In genomic region chr5:160272889-160273288, GRCh38 we compare ENCODE assay signal across 18 cellular contexts. TPM values are rescaled to one million over a fixed set of nuclear protein-coding genes. Genes with fewer than 3 reads are reported as not detected.
DNase-seq lines count a peak whose midpoint lies in the region; ATAC-seq and TF ChIP-seq lines count a peak whose summit lies in the region.
"Had no signal": no experiment of that assay in that cellular context is flagged by ENCODE, and none has a peak within 500 bp of the region (broad histone marks: within the 10 kb centered on the region; RNA-seq: fewer than 3 reads in every experiment).

No MANE protein-coding gene starts in this region.

- in situ Hi-C loops in G401 (cut with HindIII; ENCODE audit: low sequenced_read_pairs): no loop called here

- peak overlapping the region; percentile 95; the same call in 1 of the 2 replicates for H3K27ac Mint-ChIP-seq in WTC11
- no peak overlapping the region for H3K27ac Mint-ChIP-seq in neural progenitor cell
- H3K27ac Mint-ChIP-seq: IgD-negative memory B cell; T-helper 1 cell treated with Interleukin-12 subunit alpha and Interleukin-12 subunit beta and Interleukin-4 antibody, amounts not matched to agents 30 μg/mL and 1 μg/mL, for 36 hours had no signal

- no peak overlapping the region for H2AFZ ChIP-seq in neural progenitor cell (replicated peaks)

- H3K4me1 Mint-ChIP-seq in WTC11: peaks cover 37% of the 10 kb centered on the region
- peaks cover 38% of the 10 kb centered on the region for H3K4me1 Mint-ChIP-seq in neural progenitor cell

- DNase-seq in NCI-H510A treated with DMSO at 0.1 percent for 48 hours (lab: John Stamatoyannopoulos, UW) (peak; percentile 11), NCI-H510A (lab: John Stamatoyannopoulos, UW) (no peak), NCI-H146 (lab: John Stamatoyannopoulos, UW) (peak; percentile 49), WTC11 (ENCODE audit: low spot score) (no peak), neural progenitor cell (ENCODE audit: low spot score) (no peak), AG20443 (ENCODE audit: low spot score) (no peak), G401 (ENCODE audit: low spot score) (no peak)
- DNase-seq: DMS 273 treated with DMSO at 0.1 percent for 48 hours, HCEC 1CT, NCI-H1417 treated with DMSO at 0.1 percent for 48 hours, NCI-H2171 treated with DMSO at 0.1 percent for 48 hours, NCI-H524 treated with DMSO at 0.1 percent for 48 hours had no signal

- peaks cover 21% of the 10 kb centered on the region for H3F3A ChIP-seq in neural progenitor cell (ENCODE audit: low read depth)

- no peaks in the 10 kb centered on the region for H3K27me3 ChIP-seq in neural progenitor cell

- H3K4me3 Mint-ChIP-seq in WTC11 (no peak overlapping the region), neural progenitor cell (no peak overlapping the region)
- H3K4me3 Mint-ChIP-seq: IgD-negative memory B cell; T-helper 1 cell treated with Interleukin-12 subunit alpha and Interleukin-12 subunit beta and Interleukin-4 antibody, amounts not matched to agents 30 μg/mL and 1 μg/mL, for 36 hours had no signal

- peaks cover 8% of the 10 kb centered on the region for H4K20me1 ChIP-seq in neural progenitor cell (ENCODE audit: low read depth)

- peak overlapping the region; percentile 60 for H3K4me2 ChIP-seq in neural progenitor cell

- H3K4me3 ChIP-seq in neural progenitor cell: no peak overlapping the region

- POLR2A ChIA-PET in WTC11 (lab: Charles Lee): no interaction called here

- H3K36me3 Mint-ChIP-seq in WTC11: peaks cover 34% of the 10 kb centered on the region
- H3K36me3 Mint-ChIP-seq in neural progenitor cell: peaks cover 27% of the 10 kb centered on the region
- H3K36me3 Mint-ChIP-seq: IgD-negative memory B cell had no signal

- no peak overlapping the region for H3K27ac ChIP-seq in neural progenitor cell

- H3K9me3 ChIP-seq in neural progenitor cell (ENCODE audit: low read depth): no peaks in the 10 kb centered on the region

- TF ChIP-seq CTCF in WTC11 (IDR thresholded peaks at IDR 0.05): no peak
- TF ChIP-seq CTCF in neural progenitor cell (IDR thresholded peaks at IDR 0.05): no peak

- H3K9me3 Mint-ChIP-seq in WTC11: no peaks in the 10 kb centered on the region
- H3K9me3 Mint-ChIP-seq in neural progenitor cell: no peaks in the 10 kb centered on the region
- H3K9me3 Mint-ChIP-seq: IgD-negative memory B cell; T-helper 1 cell treated with Interleukin-12 subunit alpha and Interleukin-12 subunit beta and Interleukin-4 antibody, amounts not matched to agents 30 μg/mL and 1 μg/mL, for 36 hours had no signal

- H3K9ac ChIP-seq in neural progenitor cell: no peak overlapping the region

- H3K27me3 Mint-ChIP-seq in WTC11 (ENCODE audit: low read depth) (no peaks in the 10 kb centered on the region), neural progenitor cell (ENCODE audit: insufficient read depth, low read depth) (peaks cover 5% of the 10 kb centered on the region)

- no peaks in the 10 kb centered on the region for H3K79me2 ChIP-seq in neural progenitor cell (ENCODE audit: low read depth)

- CTCF ChIA-PET in WTC11 (lab: Charles Lee): interaction anchor here (0.7 to 1.5 kb wide), 3 partner anchors 72 to 251 kb away, joined by 3 to 4 read pairs (median 3); no protein-coding TSS in a partner anchor

- no peak for ATAC-seq in WTC11
- no peak for ATAC-seq in esophagus mucosa
- ATAC-seq: Right ventricle myocardium inferior, SK-N-SH treated with all-trans-retinoic acid at 6 μM for 48 hours had no signal

- H3K4me1 ChIP-seq in neural progenitor cell: peaks cover 30% of the 10 kb centered on the region

- no peaks in the 10 kb centered on the region for H3K36me3 ChIP-seq in neural progenitor cell

TF ChIP-seq in WTC11, 78 proteins besides CTCF, POLR2A, EP300 and RAD21:
- TF ChIP-seq ZNF263 (CRISPR knock-in tag; IDR thresholded peaks at IDR 0.05; ENCODE audit: low read depth) (no peak), GTF2I (CRISPR knock-in tag; conservative IDR thresholded peaks at IDR 0.05) (no peak), JAZF1 (CRISPR knock-in tag; IDR thresholded peaks at IDR 0.05) (no peak)

RNA-seq across cellular contexts. Expression of gene CCNJL, which starts 39.5 kb away (rescaled TPM):
- total RNA-seq in WTC11 (2021) (27.9 to 31.3 TPM (median 28.6 TPM) in 3 replicates), neural progenitor cell (ENCODE audit: low replicate concordance) (8.4 and 9.4 TPM in 2 replicates), esophagus mucosa (2.6 TPM)
- 3.1 and 5.4 TPM in 2 replicates for total RNA-seq in G401 (2014; rRNA removed; shearing (Covaris generic))

RNA-seq across cellular contexts. Expression of gene FABP6, which starts 43.6 kb away (rescaled TPM):
- total RNA-seq in WTC11 (2021): 2.3 to 4.9 TPM (median 2.9 TPM) in 3 replicates
- 0.50 and 4.8 TPM in 2 replicates for total RNA-seq in neural progenitor cell (ENCODE audit: low replicate concordance)
- total RNA-seq in G401 (2014; rRNA removed; shearing (Covaris generic)): 1.3 and 5.0 TPM in 2 replicates
- 3.1 TPM for total RNA-seq in esophagus mucosa
- total RNA-seq: LHCN-M2 had no signal

Comparison
In these comparisons a context has a peak if more than half of its experiments do, and no peak if none do; other contexts are left out.
1. DNase-seq: peak in NCI-H510A treated with DMSO at 0.1 percent for 48 hours (single experiment) and NCI-H146 (single experiment); none in NCI-H510A (single experiment), WTC11 (single experiment), neural progenitor cell (single experiment), AG20443 (single experiment) and G401 (single experiment).